ENCODE assay signal across 1 cellular context in genomic region chr18:38751897-38752296, GRCh38.
TF ChIP-seq lines count a peak whose summit lies in the region.

No MANE protein-coding gene starts in this region.

TF ChIP-seq in GM23338, 12 proteins besides CTCF, POLR2A, EP300 and RAD21 (continued from another document):
- no peak for TF ChIP-seq REST (IDR thresholded peaks at IDR 0.05; ENCODE audit: unreplicated experiment)
- no peak for TF ChIP-seq EZH2phosphoT487 (IDR thresholded peaks at IDR 0.05; ENCODE audit: unreplicated experiment)
